In the genomic region with DNA sequence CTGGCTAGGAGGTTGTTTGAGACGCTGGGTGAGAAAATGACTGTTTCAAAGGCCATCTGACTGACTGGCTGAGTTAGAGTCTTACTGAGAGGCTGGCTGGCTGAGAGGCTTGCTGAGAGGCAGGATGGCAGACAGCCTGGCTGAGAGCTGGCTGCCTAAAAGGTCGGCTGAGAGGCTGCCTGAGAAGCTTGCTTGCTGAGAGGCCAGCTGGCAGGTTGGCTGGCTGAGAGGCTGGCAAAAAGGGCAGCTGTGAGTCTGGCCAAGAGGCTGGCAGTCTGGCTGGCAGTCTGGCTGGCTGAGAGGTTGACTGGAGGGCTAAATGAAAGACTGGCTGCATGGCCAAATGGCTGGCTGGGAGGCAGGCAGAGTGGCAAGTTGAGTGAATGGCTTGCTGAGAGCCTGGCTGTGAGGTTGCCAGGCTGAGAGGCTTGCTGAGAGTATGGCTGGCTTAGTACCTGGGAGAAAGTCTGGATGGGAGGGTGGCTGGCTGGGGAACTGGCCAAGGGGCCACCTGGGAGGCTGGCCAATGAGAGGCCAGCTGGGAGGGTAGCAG, we compare ENCODE assay signal across 11 cellular contexts. TPM values are rescaled to one million over a fixed set of nuclear protein-coding genes. Genes with fewer than 3 reads are reported as not detected.
A peak's percentile ranks its signal among the peaks of the same experiment; 100 is the strongest.
DNase-seq lines count a peak whose midpoint lies in the region; ATAC-seq, FAIRE-seq and TF ChIP-seq lines count a peak whose summit lies in the region.
"Had no signal": no experiment of that assay in that cellular context is flagged by ENCODE, and none has a peak within 500 bp of the region (broad histone marks: within the 10 kb centered on the region; RNA-seq: fewer than 3 reads in every experiment).

No MANE protein-coding gene starts in this region.

- H4K20me1 ChIP-seq in neural progenitor cell (ENCODE audit: low read depth), result no peaks in the 10 kb centered on the region

- H3K36me3 ChIP-seq in neural progenitor cell, result no peaks in the 10 kb centered on the region

- peak overlapping the region; percentile 46 for H3K27ac Mint-ChIP-seq in neural progenitor cell
- no peak overlapping the region for H3K27ac Mint-ChIP-seq in effector memory CD8-positive, alpha-beta T cell

- TF ChIP-seq CTCF in C4-2B (conservative IDR thresholded peaks at IDR 0.05), result no peak
- TF ChIP-seq CTCF in dorsolateral prefrontal cortex (IDR thresholded peaks at IDR 0.05 in 54 of 56, conservative IDR thresholded peaks at IDR 0.05 in 2 of 56; ENCODE audit: low read depth in 1 of 56, partially characterized antibody in 56 of 56), result no peak
- TF ChIP-seq CTCF in neural progenitor cell (IDR thresholded peaks at IDR 0.05), result no peak
- TF ChIP-seq CTCF in foreskin keratinocyte (conservative IDR thresholded peaks at IDR 0.05), result no peak
- no peak for TF ChIP-seq CTCF in D721Med (IDR thresholded peaks at IDR 0.05; ENCODE audit: insufficient read depth, missing control alignments)

- no peak overlapping the region for H3K9ac ChIP-seq in neural progenitor cell

- ATAC-seq in effector memory CD8-positive, alpha-beta T cell (replicated peaks), result no peak
- ATAC-seq in foreskin keratinocyte, result no peak
- no peak for ATAC-seq in GM21619 (IDR thresholded peaks at IDR 0.05; ENCODE audit: unreplicated experiment)
- ATAC-seq: left colon had no signal

- H2AFZ ChIP-seq in neural progenitor cell (replicated peaks), result peak overlapping the region; percentile 18

- H3K79me2 ChIP-seq in neural progenitor cell (ENCODE audit: low read depth), result no peaks in the 10 kb centered on the region

- no peaks in the 10 kb centered on the region for H3K9me3 ChIP-seq in neural progenitor cell (ENCODE audit: low read depth)

- H3K4me1 Mint-ChIP-seq in neural progenitor cell, result peaks cover 24% of the 10 kb centered on the region
- H3K4me1 Mint-ChIP-seq in effector memory CD8-positive, alpha-beta T cell (ENCODE audit: low read depth in 2 of 2), result peaks cover 0 to 3% of the 10 kb centered on the region in 2 donors

- H3K9me3 Mint-ChIP-seq in neural progenitor cell, result no peaks in the 10 kb centered on the region
- H3K9me3 Mint-ChIP-seq in effector memory CD8-positive, alpha-beta T cell, result no peaks in the 10 kb centered on the region

- H3K27ac ChIP-seq in C4-2B, result peak overlapping the region; percentile 30
- H3K27ac ChIP-seq in dorsolateral prefrontal cortex, result no peak overlapping the region
- H3K27ac ChIP-seq in neural progenitor cell, result no peak overlapping the region
- H3K27ac ChIP-seq in foreskin keratinocyte, result no peak overlapping the region

- H3K27me3 ChIP-seq in dorsolateral prefrontal cortex (peaks cover 0 to 39% (median 4%) of the 10 kb centered on the region in 45 donors), neural progenitor cell (no peaks in the 10 kb centered on the region), foreskin keratinocyte (no peaks in the 10 kb centered on the region)

- H3F3A ChIP-seq in neural progenitor cell (ENCODE audit: low read depth), result no peaks in the 10 kb centered on the region

- H3K36me3 Mint-ChIP-seq in neural progenitor cell, result no peaks in the 10 kb centered on the region
- H3K36me3 Mint-ChIP-seq in effector memory CD8-positive, alpha-beta T cell (ENCODE audit: insufficient read depth), result no peaks in the 10 kb centered on the region

- H3K4me3 ChIP-seq in dorsolateral prefrontal cortex (no peak overlapping the region), neural progenitor cell (no peak overlapping the region)

- peak; percentile 74 for DNase-seq in NCI-H2107 treated with DMSO at 0.1 percent for 48 hours (lab: John Stamatoyannopoulos, UW; ENCODE audit: unreplicated experiment)
- peak in 7 of 10 donors; percentile 18 to 94 (median 54) for DNase-seq in dorsolateral prefrontal cortex
- no peak for DNase-seq in neural progenitor cell (ENCODE audit: low spot score)
- DNase-seq in effector memory CD8-positive, alpha-beta T cell, result no peak
- DNase-seq in foreskin keratinocyte, result no peak
- DNase-seq in D721Med (ENCODE audit: insufficient read length, low spot score), result no peak
- DNase-seq: T1000 had no signal

- intact Hi-C loops in dorsolateral prefrontal cortex (cut with DNase I), result no loop called here

- no peak overlapping the region for H3K4me3 Mint-ChIP-seq in neural progenitor cell
- H3K4me3 Mint-ChIP-seq in effector memory CD8-positive, alpha-beta T cell, result no peak overlapping the region

- no peak overlapping the region for H3K4me2 ChIP-seq in neural progenitor cell

- no peaks in the 10 kb centered on the region for H3K4me1 ChIP-seq in neural progenitor cell
- no peaks in the 10 kb centered on the region for H3K4me1 ChIP-seq in foreskin keratinocyte

- H3K27me3 Mint-ChIP-seq in neural progenitor cell (ENCODE audit: insufficient read depth, low read depth), result peaks cover 13% of the 10 kb centered on the region
- peaks cover 56 to 65% of the 10 kb centered on the region in 2 donors for H3K27me3 Mint-ChIP-seq in effector memory CD8-positive, alpha-beta T cell

- no peak for FAIRE-seq in D721Med (lab: Jason Lieb, UNC)

RNA-seq across cellular contexts. Expression of a gene that starts 35.3 kb away (rescaled TPM):
- total RNA-seq in dorsolateral prefrontal cortex, result not detected
- not detected in 2 replicates for total RNA-seq in neural progenitor cell (ENCODE audit: low replicate concordance)
- not detected in 2 replicates for total RNA-seq in foreskin keratinocyte
- not detected in 2 replicates for polyA plus RNA-seq in foreskin keratinocyte
- total RNA-seq: left colon, OCI-LY7 had no signal

Comparison
In these comparisons a context has a peak if more than half of its experiments do, and no peak if none do; other contexts are left out.
1. DNase-seq: peak in NCI-H2107 treated with DMSO at 0.1 percent for 48 hours (single experiment) and dorsolateral prefrontal cortex (7 of 10); none in neural progenitor cell (single experiment), effector memory CD8-positive, alpha-beta T cell (0 of 3), foreskin keratinocyte (0 of 2) and D721Med (single experiment).